ENCODE assay signal across 9 cellular contexts in genomic region chr10:110410329-110411046, GRCh38.
DNase-seq lines count a peak whose midpoint lies in the region; ATAC-seq and TF ChIP-seq lines count a peak whose summit lies in the region.
"Had no signal": no experiment of that assay in that cellular context is flagged by ENCODE, and none has a peak within 500 bp of the region (broad histone marks: within the 10 kb centered on the region; RNA-seq: fewer than 3 reads in every experiment).

No MANE protein-coding gene starts in this region.

- CTCF ChIA-PET in AG04450 (lab: Charles Lee), result no interaction called here

- peak overlapping the region; percentile 78 for H2AK5ac ChIP-seq in mesenchymal stem cell (ENCODE audit: low read length, severe bottlenecking)

- peaks cover 47% of the 10 kb centered on the region for H3K4me1 Mint-ChIP-seq in activated T-cell treated with anti-CD3 and anti-CD28 coated beads, Interleukin-2, amount 50 U/mL, for 4 hours (ENCODE audit: low read depth)

- POLR2A ChIA-PET in AG04450 (lab: Yijun Ruan, JAX), result interaction anchor here (1.0 to 2.4 kb wide), 4 partner anchors 12 to 94 kb away, joined by 3 to 16 read pairs (median 5); no protein-coding TSS in a partner anchor

- H3K9ac ChIP-seq in mesenchymal stem cell (ENCODE audit: low read length), result peak overlapping the region; percentile 59

- peak overlapping the region; percentile 79 for H2BK5ac ChIP-seq in mesenchymal stem cell (ENCODE audit: low read depth, low read length, poor library complexity, severe bottlenecking)

- DNase-seq in AG04450 (ENCODE audit: low read depth, low spot score) (peak; percentile 93), HS-5 (ENCODE audit: low read depth) (peak; percentile 90), T47D (ENCODE audit: low read depth in 1 of 2, low spot score in 1 of 2) (peak; percentile 39 to 77), mesenchymal stem cell (peak; percentile 88), DMS53 (lab: John Stamatoyannopoulos, UW) (no peak), ecto neural progenitor cell (ENCODE audit: low spot score) (no peak)
- no peak for DNase-seq in activated T-cell treated with anti-CD3 and anti-CD28 coated beads, Interleukin-2, amount 50 U/mL, for 4 hours

- H2AFZ ChIP-seq in mesenchymal stem cell (ENCODE audit: low read depth, low read length), result no peak overlapping the region

- H4K91ac ChIP-seq in mesenchymal stem cell (ENCODE audit: low read length), result peak overlapping the region; percentile 77

- H3K9me3 Mint-ChIP-seq in activated T-cell treated with anti-CD3 and anti-CD28 coated beads, Interleukin-2, amount 50 U/mL, for 4 hours, result no peaks in the 10 kb centered on the region
- H3K9me3 Mint-ChIP-seq: T-helper 1 cell treated with Interleukin-12 subunit alpha and Interleukin-12 subunit beta and Interleukin-4 antibody, amounts not matched to agents 30 μg/mL and 1 μg/mL, for 36 hours had no signal

- H3K27ac ChIP-seq in AG04450 (ENCODE audit: low read depth, low read length) (peak overlapping the region; percentile 97), mesenchymal stem cell (ENCODE audit: low read length, poor library complexity, severe bottlenecking) (peak overlapping the region; percentile 83)

- TF ChIP-seq CTCF in AG04450 (IDR thresholded peaks at IDR 0.05; ENCODE audit: low read depth, low read length), result no peak

- 39% methylated on average over 11 of the region's 11 CpGs for WGBS in mesenchymal stem cell

- H3K9me3 ChIP-seq in AG04450 (ENCODE audit: control insufficient read depth, insufficient read depth, low read length) (no peaks in the 10 kb centered on the region; the same call in 1 of the 2 replicates), mesenchymal stem cell (ENCODE audit: control insufficient read depth, low read length) (no peaks in the 10 kb centered on the region)

- no peak overlapping the region for H2BK15ac ChIP-seq in mesenchymal stem cell (ENCODE audit: low read depth, poor library complexity, severe bottlenecking)

- H3K36me3 ChIP-seq in mesenchymal stem cell (ENCODE audit: control insufficient read depth in 1 of 2, insufficient read depth in 2 of 2, low read depth in 1 of 2, low read length in 2 of 2), result no peaks in the 10 kb centered on the region

- H3K4me3 Mint-ChIP-seq in activated T-cell treated with anti-CD3 and anti-CD28 coated beads, Interleukin-2, amount 50 U/mL, for 4 hours, result no peak overlapping the region
- H3K4me3 Mint-ChIP-seq: T-helper 1 cell treated with Interleukin-12 subunit alpha and Interleukin-12 subunit beta and Interleukin-4 antibody, amounts not matched to agents 30 μg/mL and 1 μg/mL, for 36 hours had no signal

- H3K4me3 ChIP-seq in AG04450 (ENCODE audit: low read depth, low read length) (no peak overlapping the region), mesenchymal stem cell (ENCODE audit: insufficient read depth in 1 of 2, low read depth in 1 of 2, low read length in 2 of 2) (peak overlapping the region in 1 of 2 experiments; percentile 43)

- H2BK120ac ChIP-seq in mesenchymal stem cell (ENCODE audit: low read depth, low read length), result peak overlapping the region; percentile 21

- H4K8ac ChIP-seq in mesenchymal stem cell (ENCODE audit: low read length), result peak overlapping the region; percentile 86

- no peak overlapping the region for H3K23ac ChIP-seq in mesenchymal stem cell (ENCODE audit: low read length in 2 of 2)

- H3K4ac ChIP-seq in mesenchymal stem cell (ENCODE audit: low read depth in 1 of 2, low read length in 2 of 2), result peak overlapping the region in 1 of 2 experiments; percentile 62

- in situ Hi-C loops in T47D (cut with HindIII; ENCODE audit: low pct_unique_long_range_greater_than_20kb, low sequenced_read_pairs), result no loop called here

- H3K27me3 ChIP-seq in AG04450 (ENCODE audit: control insufficient read depth, insufficient read depth, low read length) (no peaks in the 10 kb centered on the region), mesenchymal stem cell (ENCODE audit: control insufficient read depth in 1 of 2, insufficient read depth in 1 of 2, low read length in 2 of 2) (no peaks in the 10 kb centered on the region)

- no peaks in the 10 kb centered on the region for H3K36me3 Mint-ChIP-seq in activated T-cell treated with anti-CD3 and anti-CD28 coated beads, Interleukin-2, amount 50 U/mL, for 4 hours (ENCODE audit: insufficient read depth)

- no peaks in the 10 kb centered on the region for H3K79me1 ChIP-seq in mesenchymal stem cell (replicated peaks; ENCODE audit: low read length, poor library complexity, severe bottlenecking)

- H3K18ac ChIP-seq in mesenchymal stem cell (ENCODE audit: low read depth in 1 of 2, low read length in 2 of 2), result peak overlapping the region; percentile 76 to 81

- peak overlapping the region in 1 of 2 experiments; percentile 73 for H2BK12ac ChIP-seq in mesenchymal stem cell (ENCODE audit: low read length in 2 of 2)

- H3K14ac ChIP-seq in mesenchymal stem cell (ENCODE audit: low read length in 2 of 2), result peak overlapping the region in 1 of 2 experiments; percentile 23

- H3K27me3 Mint-ChIP-seq in activated T-cell treated with anti-CD3 and anti-CD28 coated beads, Interleukin-2, amount 50 U/mL, for 4 hours (ENCODE audit: low read depth), result no peaks in the 10 kb centered on the region

- no peak for ATAC-seq in GM21528 (IDR thresholded peaks at IDR 0.05; ENCODE audit: low FRiP score, unreplicated experiment)
- ATAC-seq in activated T-cell treated with anti-CD3 and anti-CD28 coated beads, Interleukin-2, amount 50 U/mL, for 4 hours, result no peak

- no peak overlapping the region for H3K4me2 ChIP-seq in mesenchymal stem cell (ENCODE audit: low read length, poor library complexity, severe bottlenecking)

- H3K4me1 ChIP-seq in mesenchymal stem cell (ENCODE audit: control insufficient read depth, insufficient read depth, low read depth, low read length), result peaks cover 38% of the 10 kb centered on the region

Comparison
In these comparisons a context has a peak if more than half of its experiments do, and no peak if none do; other contexts are left out.
1. DNase-seq: peak in AG04450 (single experiment), HS-5 (single experiment), T47D (2 of 2) and mesenchymal stem cell (single experiment); none in DMS53 (single experiment), ecto neural progenitor cell (single experiment) and activated T-cell treated with anti-CD3 and anti-CD28 coated beads, Interleukin-2, amount 50 U/mL, for 4 hours (single experiment).